ENCODE assay signal across 9 cellular contexts in the genomic region with DNA sequence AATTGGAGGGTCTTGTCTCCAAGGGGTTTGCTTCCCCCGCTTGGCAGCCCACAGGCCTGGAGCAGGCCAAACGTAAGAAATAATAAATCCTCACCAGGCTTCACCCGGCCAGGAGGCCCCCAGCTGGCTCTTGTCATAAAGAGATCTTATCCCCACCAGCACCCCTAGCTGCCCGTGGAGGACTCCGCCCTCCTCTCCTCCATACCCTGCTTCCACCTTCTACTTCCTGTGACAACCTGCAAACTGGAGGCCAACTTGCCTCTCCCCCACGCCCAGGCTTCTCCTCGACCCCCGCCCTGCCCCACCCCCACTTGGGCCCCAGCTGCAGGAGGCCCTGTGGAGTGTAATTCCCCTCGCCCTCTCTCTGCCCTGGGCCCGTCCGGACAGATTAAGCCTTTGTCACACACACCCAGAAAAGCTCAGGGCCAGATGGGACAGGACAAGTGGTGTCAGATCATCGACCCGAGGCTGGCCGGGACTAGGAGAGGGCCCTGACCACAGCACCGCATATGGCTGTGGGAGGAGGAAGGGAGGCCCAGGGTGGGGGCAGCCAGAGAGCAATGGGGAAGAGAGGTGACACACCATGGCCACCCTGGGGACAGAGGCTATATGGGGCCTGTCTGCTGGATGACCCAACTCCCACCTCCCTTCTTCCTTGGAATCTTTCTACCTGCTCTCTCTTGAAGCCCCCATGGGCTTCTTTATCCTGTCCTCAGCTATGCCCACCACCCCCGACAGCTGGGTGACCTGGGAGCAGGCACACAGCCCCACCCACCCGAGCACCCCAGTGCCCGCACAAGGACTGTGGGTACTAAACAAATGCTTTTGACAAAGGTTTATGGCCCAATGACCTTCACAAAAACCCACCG. TPM values are rescaled to one million over a fixed set of nuclear protein-coding genes. Genes with fewer than 3 reads are reported as not detected.
A peak's percentile ranks its signal among the peaks of the same experiment; 100 is the strongest.
DNase-seq lines count a peak whose midpoint lies in the region; ATAC-seq and TF ChIP-seq lines count a peak whose summit lies in the region.
"Had no signal": no experiment of that assay in that cellular context is flagged by ENCODE, and none has a peak within 500 bp of the region (broad histone marks: within the 10 kb centered on the region; RNA-seq: fewer than 3 reads in every experiment).

No MANE protein-coding gene starts in this region.

- peak; percentile 90 for DNase-seq in CD14-positive monocyte (ENCODE audit: low spot score)
- peak; percentile 66 for DNase-seq in activated CD8-positive, alpha-beta T cell treated with anti-CD3 and anti-CD28 coated beads for 36 hours
- DNase-seq in left lobe of liver (ENCODE audit: low spot score): no peak
- DNase-seq in stimulated activated CD4-positive, alpha-beta T cell treated with anti-CD3 and anti-CD28 coated beads, Interleukin-12 subunit alpha, Interleukin-12 subunit beta, amount 100 ng/mL, for 4 hours: no peak
- DNase-seq: stimulated activated CD4-positive, alpha-beta T cell treated with anti-CD3 and anti-CD28 coated beads, Interleukin-4, amount 100 ng/mL, for 4 hours had no signal

- peak; percentile 37 for ATAC-seq in activated CD8-positive, alpha-beta T cell treated with anti-CD3 and anti-CD28 coated beads for 36 hours
- ATAC-seq in left lobe of liver (peak; percentile 5), HG02571 (IDR thresholded peaks at IDR 0.05; ENCODE audit: unreplicated experiment) (no peak), HG02759 (IDR thresholded peaks at IDR 0.05; ENCODE audit: unreplicated experiment) (no peak), HG03432 (IDR thresholded peaks at IDR 0.05; ENCODE audit: unreplicated experiment) (no peak)

- H3K27me3 Mint-ChIP-seq in CD14-positive monocyte (ENCODE audit: low read depth in 3 of 3): peaks cover 14 to 19% (median 17%) of the 10 kb centered on the region in 3 donors
- peaks cover 6% of the 10 kb centered on the region for H3K27me3 Mint-ChIP-seq in IgD-negative memory B cell
- H3K27me3 Mint-ChIP-seq in activated CD8-positive, alpha-beta T cell treated with anti-CD3 and anti-CD28 coated beads for 36 hours: no peaks in the 10 kb centered on the region

- H3K9me3 Mint-ChIP-seq in CD14-positive monocyte: peaks cover 0 to 5% (median 3%) of the 10 kb centered on the region in 7 donors
- H3K9me3 Mint-ChIP-seq in IgD-negative memory B cell: no peaks in the 10 kb centered on the region
- no peaks in the 10 kb centered on the region for H3K9me3 Mint-ChIP-seq in activated CD8-positive, alpha-beta T cell treated with anti-CD3 and anti-CD28 coated beads for 36 hours

- CTCF ChIA-PET in activated CD8-positive, alpha-beta T cell treated with anti-CD3 and anti-CD28 coated beads for 36 hours (lab: Charles Lee): interaction anchor here (0.6 to 1.4 kb wide), 9 partner anchors 10 to 197 kb away, joined by 3 to 4 read pairs (median 3); no protein-coding TSS in a partner anchor

- POLR2A ChIA-PET in activated CD8-positive, alpha-beta T cell treated with anti-CD3 and anti-CD28 coated beads for 36 hours (lab: Charles Lee): interaction anchor here (0.8 to 1.4 kb wide), 3 partner anchors 15 to 80 kb away, joined by 3 to 7 read pairs (median 4); no protein-coding TSS in a partner anchor

- H3K4me3 Mint-ChIP-seq in CD14-positive monocyte: peak overlapping the region; percentile 64
- H3K4me3 Mint-ChIP-seq in IgD-negative memory B cell: peak overlapping the region; percentile 57 to 89 (median 82)
- H3K4me3 Mint-ChIP-seq in activated CD8-positive, alpha-beta T cell treated with anti-CD3 and anti-CD28 coated beads for 36 hours: peak overlapping the region; percentile 70

- H3K27ac Mint-ChIP-seq in CD14-positive monocyte: peak overlapping the region in 6 of 7 donors; percentile 4 to 70 (median 42)
- peak overlapping the region; percentile 39 to 81 (median 80) for H3K27ac Mint-ChIP-seq in IgD-negative memory B cell
- H3K27ac Mint-ChIP-seq in activated CD8-positive, alpha-beta T cell treated with anti-CD3 and anti-CD28 coated beads for 36 hours: peak overlapping the region; percentile 86

- H3K4me1 Mint-ChIP-seq in CD14-positive monocyte: peaks cover 33% of the 10 kb centered on the region
- peaks cover 5 to 32% (median 29%) of the 10 kb centered on the region in 3 donors for H3K4me1 Mint-ChIP-seq in IgD-negative memory B cell
- H3K4me1 Mint-ChIP-seq in activated CD8-positive, alpha-beta T cell treated with anti-CD3 and anti-CD28 coated beads for 36 hours (ENCODE audit: low read depth): peaks cover 52% of the 10 kb centered on the region

- TF ChIP-seq CTCF in CD14-positive monocyte (IDR thresholded peaks at IDR 0.05): no peak
- no peak for TF ChIP-seq CTCF in activated CD8-positive, alpha-beta T cell treated with anti-CD3 and anti-CD28 coated beads for 36 hours (IDR thresholded peaks at IDR 0.05)

- H3K36me3 Mint-ChIP-seq in CD14-positive monocyte: peaks cover 0 to 8% of the 10 kb centered on the region in 2 donors
- H3K36me3 Mint-ChIP-seq in IgD-negative memory B cell: no peaks in the 10 kb centered on the region
- no peaks in the 10 kb centered on the region for H3K36me3 Mint-ChIP-seq in activated CD8-positive, alpha-beta T cell treated with anti-CD3 and anti-CD28 coated beads for 36 hours (ENCODE audit: low read depth)

- intact Hi-C loops in CD14-positive monocyte (cut with micrococcal nuclease): loop anchor here (5.0 to 10.0 kb wide), 2 partner anchors 44 to 64 kb away; no protein-coding TSS in a partner anchor
- intact Hi-C loops in activated CD8-positive, alpha-beta T cell treated with anti-CD3 and anti-CD28 coated beads for 36 hours (cut with micrococcal nuclease): no loop called here

RNA-seq across cellular contexts. Expression of a gene that starts 3.9 kb away (rescaled TPM):
- 1 to 10 TPM; 1.1 to 2.8 TPM for polyA plus RNA-seq in CD14-positive monocyte
- polyA plus RNA-seq in IgD-negative memory B cell: 7.3 TPM
- 10 to 100 TPM; 23.3 to 23.9 TPM for total RNA-seq in activated CD8-positive, alpha-beta T cell treated with anti-CD3 and anti-CD28 coated beads for 36 hours
- 5.8 TPM for total RNA-seq in left lobe of liver

Comparison
In these comparisons a context has a peak if more than half of its experiments do, and no peak if none do; other contexts are left out.
1. DNase-seq: peak in CD14-positive monocyte (single experiment) and activated CD8-positive, alpha-beta T cell treated with anti-CD3 and anti-CD28 coated beads for 36 hours (single experiment); none in left lobe of liver (single experiment) and stimulated activated CD4-positive, alpha-beta T cell treated with anti-CD3 and anti-CD28 coated beads, Interleukin-12 subunit alpha, Interleukin-12 subunit beta, amount 100 ng/mL, for 4 hours (single experiment).
2. ATAC-seq: peak in activated CD8-positive, alpha-beta T cell treated with anti-CD3 and anti-CD28 coated beads for 36 hours (single experiment) and left lobe of liver (single experiment); none in HG02571 (single experiment), HG02759 (single experiment) and HG03432 (single experiment).
3. Peak in every context shown above with its lines, with median percentiles within 50 percentile points of each other: H3K27ac Mint-ChIP-seq and H3K4me3 Mint-ChIP-seq.